In the genomic region with DNA sequence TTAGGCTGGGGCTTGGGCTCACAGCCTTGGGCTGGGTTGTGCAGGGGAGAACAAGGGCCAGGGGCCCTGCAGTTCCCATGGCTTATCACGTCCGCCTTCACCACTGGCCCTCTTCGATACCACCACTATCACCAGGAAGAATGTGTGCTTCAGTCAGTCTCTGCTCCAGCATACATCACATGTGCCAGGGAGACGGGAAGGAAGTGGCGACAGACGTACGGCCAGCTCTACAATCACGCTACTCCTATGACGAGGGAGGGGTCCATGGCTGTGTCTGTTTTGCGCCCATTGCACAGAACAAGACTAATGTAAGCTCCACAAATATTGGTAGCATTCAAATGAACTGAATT, we compare ENCODE assay signal across 10 cellular contexts.
DNase-seq lines count a peak whose midpoint lies in the region; ATAC-seq and TF ChIP-seq lines count a peak whose summit lies in the region.
"Had no signal": no experiment of that assay in that cellular context is flagged by ENCODE, and none has a peak within 500 bp of the region (broad histone marks: within the 10 kb centered on the region; RNA-seq: fewer than 3 reads in every experiment).

No MANE protein-coding gene starts in this region.

- DNase-seq in NCI-H774 (lab: John Stamatoyannopoulos, UW): peak; percentile 30
- no peak for DNase-seq in MCF 10A (ENCODE audit: unreplicated experiment)
- no peak for DNase-seq in memory B cell (ENCODE audit: low spot score in 2 of 2)
- DNase-seq in NCI-H1930 (lab: John Stamatoyannopoulos, UW): no peak
- no peak for DNase-seq in RKO (ENCODE audit: low spot score)
- no peak for DNase-seq in AML-193 (lab: John Stamatoyannopoulos, UW)
- DNase-seq: activated CD4-positive, alpha-beta T cell treated with anti-CD3 and anti-CD28 coated beads for 48 hours; activated naive CD4-positive, alpha-beta T cell treated with anti-CD3 and anti-CD28 coated beads, Interleukin-2, amount 50 U/mL, for 16 hours; GDM1 had no signal

- no peak overlapping the region for H3K4me3 ChIP-seq in thymus (ENCODE audit: low read length)

- H3K9me3 Mint-ChIP-seq in MCF 10A (ENCODE audit: unreplicated experiment) (no peaks in the 10 kb centered on the region), memory B cell (no peaks in the 10 kb centered on the region)

- H3K4me1 Mint-ChIP-seq in MCF 10A (ENCODE audit: insufficient read depth, unreplicated experiment): peaks cover 34% of the 10 kb centered on the region
- H3K4me1 Mint-ChIP-seq in memory B cell: peaks cover 3% of the 10 kb centered on the region

- H3K27ac Mint-ChIP-seq in MCF 10A (ENCODE audit: low read depth, unreplicated experiment) (peak overlapping the region; percentile 61), memory B cell (peak overlapping the region; percentile 61)

- H3K36me3 ChIP-seq in thymus (ENCODE audit: control insufficient read depth, insufficient read depth): peaks cover 14% of the 10 kb centered on the region

- CTCF ChIA-PET in MCF 10A (lab: Yijun Ruan, JAX): interaction anchor here (1.1 to 1.3 kb wide), 2 partner anchors 10 to 72 kb away, joined by 3 to 4 read pairs; a partner anchor contains a TSS

- H3K27ac ChIP-seq in thymus (ENCODE audit: low read depth): peak overlapping the region; percentile 11

- ATAC-seq in memory B cell (ENCODE audit: low read depth): no peak

- WGBS in thymus: 94% methylated on average over 10 of the region's 10 CpGs

- H3K27me3 Mint-ChIP-seq in MCF 10A (ENCODE audit: insufficient read depth, unreplicated experiment) (no peaks in the 10 kb centered on the region), memory B cell (no peaks in the 10 kb centered on the region)

- H3K4me1 ChIP-seq in thymus (ENCODE audit: control insufficient read depth, insufficient read depth, low read length): no peaks in the 10 kb centered on the region

- BruUV-seq in MCF 10A (replicated peaks; lab: Mats Ljungman, UMichigan): no TSS peak

- no peaks in the 10 kb centered on the region for H3K27me3 ChIP-seq in thymus (ENCODE audit: control insufficient read depth, insufficient read depth)

- H3K36me3 Mint-ChIP-seq in MCF 10A (ENCODE audit: insufficient read depth, unreplicated experiment) (peaks cover 49% of the 10 kb centered on the region), memory B cell (peaks cover 25% of the 10 kb centered on the region)

- intact Hi-C loops in MCF 10A (cut with micrococcal nuclease): loop anchor here (1.0 to 5.0 kb wide), 7 partner anchors 18 to 158 kb away; a partner anchor contains a TSS

- POLR2A ChIA-PET in MCF 10A (lab: Yijun Ruan, JAX): interaction anchor here (0.6 to 3.3 kb wide), 19 partner anchors 10 to 491 kb away, joined by 3 to 45 read pairs (median 7); a partner anchor contains a TSS

- H3K9me3 ChIP-seq in thymus (ENCODE audit: control insufficient read depth): no peaks in the 10 kb centered on the region

- no peak for TF ChIP-seq CTCF in MCF 10A (IDR thresholded peaks at IDR 0.05; ENCODE audit: unreplicated experiment)

- H3K4me3 Mint-ChIP-seq in MCF 10A (ENCODE audit: unreplicated experiment): peak overlapping the region; percentile 28
- no peak overlapping the region for H3K4me3 Mint-ChIP-seq in memory B cell
